9 cellular contexts compared by ENCODE assay signal in the genomic region with DNA sequence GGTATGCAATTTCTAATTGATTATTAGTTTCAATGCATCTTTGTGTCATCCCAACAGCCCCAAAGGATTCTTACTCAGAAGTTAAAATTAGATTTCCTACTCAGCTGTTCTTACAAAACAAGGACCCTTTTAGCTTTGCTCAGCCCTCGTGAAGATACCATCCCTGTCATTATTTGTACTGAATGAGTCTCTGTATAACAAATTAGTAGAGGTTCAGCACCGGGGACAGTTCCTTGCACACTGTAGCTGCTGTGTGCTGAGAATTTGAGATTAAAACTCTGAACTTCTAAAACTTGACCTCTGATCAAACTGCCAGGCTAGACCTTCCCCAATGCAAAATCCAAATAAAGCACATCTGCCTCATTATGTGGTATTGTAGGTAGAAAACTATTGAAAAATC.
DNase-seq lines count a peak whose midpoint lies in the region; ATAC-seq, FAIRE-seq and TF ChIP-seq lines count a peak whose summit lies in the region.
"Had no signal": no experiment of that assay in that cellular context is flagged by ENCODE, and none has a peak within 500 bp of the region (broad histone marks: within the 10 kb centered on the region; RNA-seq: fewer than 3 reads in every experiment).

No MANE protein-coding gene starts in this region.

- POLR2A ChIA-PET in HCT116 (lab: Charles Lee), result no interaction called here

- TF ChIP-seq RAD21 in HCT116 (IDR thresholded peaks at IDR 0.05; ENCODE audit: low read depth) (no peak), neural cell (conservative IDR thresholded peaks at IDR 0.05) (no peak)

- H3K9me3 ChIP-seq in HCT116 (ENCODE audit: control insufficient read depth in 1 of 2, insufficient read depth in 1 of 2, low read depth in 1 of 2, low read length in 2 of 2), result no peaks in the 10 kb centered on the region
- no peaks in the 10 kb centered on the region for H3K9me3 ChIP-seq in neural cell (ENCODE audit: low read length)
- H3K9me3 ChIP-seq in left ventricle myocardium inferior (replicated peaks), result peaks cover 3% of the 10 kb centered on the region
- H3K9me3 ChIP-seq: body of pancreas had no signal

- H3K4me2 ChIP-seq in HCT116 (ENCODE audit: low read length) (no peak overlapping the region), neural cell (ENCODE audit: low read length) (no peak overlapping the region)

- intact Hi-C loops in HCT116 (cut with micrococcal nuclease), result loop anchor here (10.0 kb wide), 1 partner anchor 73 kb away; no protein-coding TSS in a partner anchor
- intact Hi-C loops in left ventricle myocardium inferior (cut with micrococcal nuclease), result no loop called here

- no peaks in the 10 kb centered on the region for H3F3A ChIP-seq in neural cell (ENCODE audit: insufficient read depth, low read length, poor library complexity, severe bottlenecking)

- H3K36me3 ChIP-seq in HCT116 (ENCODE audit: control insufficient read depth in 1 of 2, insufficient read depth in 2 of 2, low read length in 2 of 2) (no peaks in the 10 kb centered on the region; a peak in 1 of 4 replicates), neural cell (ENCODE audit: insufficient read depth, low read length) (no peaks in the 10 kb centered on the region), left ventricle myocardium inferior (no peaks in the 10 kb centered on the region)

- H3K27me3 ChIP-seq in HCT116 (ENCODE audit: insufficient read depth, low read length) (peaks cover 10% of the 10 kb centered on the region; the same call in 1 of the 2 replicates), neural cell (ENCODE audit: insufficient read depth, low read depth, low read length) (no peaks in the 10 kb centered on the region), left ventricle myocardium inferior (ENCODE audit: low read depth) (no peaks in the 10 kb centered on the region)
- H3K27me3 ChIP-seq: body of pancreas had no signal

- RAD21 ChIA-PET in HCT116 (lab: Charles Lee; ENCODE audit: low non-redundant PET in 1 of 2, low total read pairs in 2 of 2, uncharacterized antibody in 2 of 2, unreplicated experiment in 2 of 2), result no interaction called here

- H3K9me2 ChIP-seq in HCT116 (ENCODE audit: insufficient read depth) (no peaks in the 10 kb centered on the region), neural cell (ENCODE audit: insufficient read depth, low read length) (no peaks in the 10 kb centered on the region)

- CTCF ChIA-PET in HCT116 (lab: Charles Lee), result no interaction called here

- H3K79me2 ChIP-seq in HCT116 (ENCODE audit: insufficient read depth, low read length) (no peaks in the 10 kb centered on the region), neural cell (replicated peaks; ENCODE audit: insufficient read depth, low read length) (no peaks in the 10 kb centered on the region)

- no peaks in the 10 kb centered on the region for H3K4me1 ChIP-seq in HCT116 (ENCODE audit: control insufficient read depth in 1 of 2, insufficient read depth in 2 of 2, low read length in 2 of 2)
- no peaks in the 10 kb centered on the region for H3K4me1 ChIP-seq in left ventricle myocardium inferior
- H3K4me1 ChIP-seq: body of pancreas had no signal

- no peaks in the 10 kb centered on the region for H4K20me1 ChIP-seq in HCT116 (ENCODE audit: insufficient read depth)
- no peaks in the 10 kb centered on the region for H4K20me1 ChIP-seq in neural cell (ENCODE audit: insufficient read depth)

- H3K9ac ChIP-seq in HCT116 (ENCODE audit: low read length) (no peak overlapping the region), neural cell (ENCODE audit: low read length) (no peak overlapping the region)

- H3K27ac ChIP-seq in HCT116 (ENCODE audit: low read depth, low read length) (no peak overlapping the region), neural cell (ENCODE audit: low read length) (no peak overlapping the region), left ventricle myocardium inferior (replicated peaks) (no peak overlapping the region)
- H3K27ac ChIP-seq: body of pancreas had no signal

- no peak overlapping the region for H2AFZ ChIP-seq in HCT116 (ENCODE audit: low read depth, low read length, poor library complexity, severe bottlenecking)
- H2AFZ ChIP-seq in neural cell (ENCODE audit: low read depth, low read length), result no peak overlapping the region

- TF ChIP-seq CTCF in HCT116 (IDR thresholded peaks at IDR 0.05 in 2 of 3, conservative IDR thresholded peaks at IDR 0.05 in 1 of 3; ENCODE audit: borderline replicate concordance in 1 of 3, insufficient read depth in 1 of 3, low read depth in 2 of 3, low read length in 2 of 3), result no peak
- TF ChIP-seq CTCF in neural cell (IDR thresholded peaks at IDR 0.05; ENCODE audit: poor library complexity, severe bottlenecking), result no peak
- no peak for TF ChIP-seq CTCF in left ventricle myocardium inferior (IDR thresholded peaks at IDR 0.05; ENCODE audit: borderline replicate concordance)

- TF ChIP-seq EP300 in neural cell (conservative IDR thresholded peaks at IDR 0.05; ENCODE audit: poor library complexity, severe bottlenecking), result no peak

- DNase-seq in HCT116 (ENCODE audit: low read depth, low spot score), result no peak
- peak; percentile 18 for DNase-seq in NCI-H460 (ENCODE audit: extremely low read depth, low read depth)
- DNase-seq in dermis blood vessel endothelial cell, result peak; percentile 60
- DNase-seq in RCC 7860 (ENCODE audit: low spot score), result no peak
- DNase-seq in left ventricle myocardium inferior, result no peak
- no peak for DNase-seq in NCI-H510A (lab: John Stamatoyannopoulos, UW)
- DNase-seq: NCI-H1105 treated with DMSO at 0.1 percent for 48 hours had no signal

- FAIRE-seq in RCC 7860 (lab: Jason Lieb, UNC), result no peak

- no peak overlapping the region for H3K4me3 ChIP-seq in HCT116 (replicated peaks in 1 of 2; ENCODE audit: low read depth in 1 of 2, low read length in 2 of 2)
- H3K4me3 ChIP-seq in neural cell (ENCODE audit: low read length), result no peak overlapping the region
- no peak overlapping the region for H3K4me3 ChIP-seq in left ventricle myocardium inferior
- H3K4me3 ChIP-seq: body of pancreas had no signal

- ATAC-seq in HCT116, result no peak
- ATAC-seq: body of pancreas had no signal

- BruUV-seq in HCT116 (replicated peaks; lab: Mats Ljungman, UMichigan), result no TSS peak

- TF ChIP-seq POLR2A in HCT116 (IDR thresholded peaks at IDR 0.05; ENCODE audit: borderline replicate concordance, extremely low read depth, insufficient read depth, insufficient read length), result no peak

TF ChIP-seq in HCT116, 20 proteins besides CTCF, POLR2A, EP300 and RAD21 (continues in another document):
- no peak for TF ChIP-seq SRF (IDR thresholded peaks at IDR 0.05; ENCODE audit: low read depth)
- TF ChIP-seq EZH2phosphoT487 (IDR thresholded peaks at IDR 0.05; ENCODE audit: borderline replicate concordance), result no peak
- TF ChIP-seq, protein P1, sequence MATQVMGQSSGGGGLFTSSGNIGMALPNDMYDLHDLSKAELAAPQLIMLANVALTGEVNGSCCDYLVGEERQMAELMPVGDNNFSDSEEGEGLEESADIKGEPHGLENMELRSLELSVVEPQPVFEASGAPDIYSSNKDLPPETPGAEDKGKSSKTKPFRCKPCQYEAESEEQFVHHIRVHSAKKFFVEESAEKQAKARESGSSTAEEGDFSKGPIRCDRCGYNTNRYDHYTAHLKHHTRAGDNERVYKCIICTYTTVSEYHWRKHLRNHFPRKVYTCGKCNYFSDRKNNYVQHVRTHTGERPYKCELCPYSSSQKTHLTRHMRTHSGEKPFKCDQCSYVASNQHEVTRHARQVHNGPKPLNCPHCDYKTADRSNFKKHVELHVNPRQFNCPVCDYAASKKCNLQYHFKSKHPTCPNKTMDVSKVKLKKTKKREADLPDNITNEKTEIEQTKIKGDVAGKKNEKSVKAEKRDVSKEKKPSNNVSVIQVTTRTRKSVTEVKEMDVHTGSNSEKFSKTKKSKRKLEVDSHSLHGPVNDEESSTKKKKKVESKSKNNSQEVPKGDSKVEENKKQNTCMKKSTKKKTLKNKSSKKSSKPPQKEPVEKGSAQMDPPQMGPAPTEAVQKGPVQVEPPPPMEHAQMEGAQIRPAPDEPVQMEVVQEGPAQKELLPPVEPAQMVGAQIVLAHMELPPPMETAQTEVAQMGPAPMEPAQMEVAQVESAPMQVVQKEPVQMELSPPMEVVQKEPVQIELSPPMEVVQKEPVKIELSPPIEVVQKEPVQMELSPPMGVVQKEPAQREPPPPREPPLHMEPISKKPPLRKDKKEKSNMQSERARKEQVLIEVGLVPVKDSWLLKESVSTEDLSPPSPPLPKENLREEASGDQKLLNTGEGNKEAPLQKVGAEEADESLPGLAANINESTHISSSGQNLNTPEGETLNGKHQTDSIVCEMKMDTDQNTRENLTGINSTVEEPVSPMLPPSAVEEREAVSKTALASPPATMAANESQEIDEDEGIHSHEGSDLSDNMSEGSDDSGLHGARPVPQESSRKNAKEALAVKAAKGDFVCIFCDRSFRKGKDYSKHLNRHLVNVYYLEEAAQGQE (IDR thresholded peaks at IDR 0.05; ENCODE audit: low read depth), result peak; percentile 76

TF ChIP-seq in neural cell, 6 proteins besides CTCF, POLR2A, EP300 and RAD21:
- TF ChIP-seq MXI1 (conservative IDR thresholded peaks at IDR 0.05; ENCODE audit: poor library complexity, severe bottlenecking), result no peak
- TF ChIP-seq, protein P1 (IDR thresholded peaks at IDR 0.05; ENCODE audit: borderline replicate concordance), result peak; percentile 68

Comparison
In these comparisons a context has a peak if more than half of its experiments do, and no peak if none do; other contexts are left out.
1. DNase-seq: peak in NCI-H460 (single experiment) and dermis blood vessel endothelial cell (single experiment); none in HCT116 (single experiment), RCC 7860 (single experiment), left ventricle myocardium inferior (single experiment) and NCI-H510A (single experiment).